8 cellular contexts compared by ENCODE assay signal in the genomic region with DNA sequence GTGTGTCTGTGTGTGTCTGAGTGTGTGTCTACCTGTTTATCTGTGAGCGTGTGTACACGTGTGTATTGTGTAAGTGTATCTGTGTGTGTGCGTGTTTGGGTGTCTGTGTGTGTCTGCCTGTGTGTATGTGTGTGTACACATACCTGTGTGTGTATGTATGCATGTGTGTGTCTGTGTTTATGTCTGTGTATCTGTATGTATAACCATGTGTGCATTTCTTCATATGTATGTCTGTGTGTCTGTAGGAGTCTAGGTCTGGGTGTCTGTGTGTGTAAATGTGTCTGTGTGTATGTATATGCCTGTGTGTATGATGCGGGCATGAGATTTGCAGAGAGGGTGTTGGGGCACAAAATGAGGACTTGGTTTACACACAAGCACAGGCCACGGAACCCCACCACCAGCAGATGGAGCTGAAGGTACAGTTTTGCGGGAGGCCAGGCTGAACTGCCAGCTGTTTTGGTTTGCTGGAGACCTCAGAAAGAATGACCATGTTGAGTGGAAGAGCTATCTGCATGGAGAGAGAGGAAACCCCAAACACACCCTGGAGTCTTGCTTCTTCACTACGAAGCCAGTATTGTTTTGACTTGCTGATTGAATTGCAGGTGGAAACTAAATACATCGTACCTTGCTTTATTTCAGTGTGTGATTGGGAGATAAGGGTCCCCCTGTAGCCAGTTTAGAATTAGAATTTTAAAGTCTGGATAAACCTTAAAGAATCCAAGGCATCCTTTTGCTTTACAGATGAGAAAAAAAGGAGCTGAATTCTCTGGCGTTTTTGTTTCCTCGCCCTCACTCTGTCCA.
DNase-seq lines count a peak whose midpoint lies in the region; ATAC-seq lines count a peak whose summit lies in the region.

No MANE protein-coding gene starts in this region.

- ATAC-seq in HG02642 (IDR thresholded peaks at IDR 0.05; ENCODE audit: poor library complexity, unreplicated experiment) (peak; percentile 63), left ventricle myocardium superior (peak; percentile 87), sciatic nerve (peak; percentile 93), GM21381 (IDR thresholded peaks at IDR 0.05; ENCODE audit: unreplicated experiment) (no peak)

- intact Hi-C loops in left ventricle myocardium superior (cut with micrococcal nuclease) (loop anchor here (5.0 kb wide), 1 partner anchor 155 kb away; no protein-coding TSS in a partner anchor), sciatic nerve (cut with DNase I) (loop anchor here (5.0 kb wide), 1 partner anchor 260 kb away; no protein-coding TSS in a partner anchor)

- DNase-seq in SKM-1 (lab: John Stamatoyannopoulos, UW; ENCODE audit: unreplicated experiment), result peak; percentile 15
- no peak for DNase-seq in SKM-1 treated with dmso at 0.1 percent for 144 hours (lab: John Stamatoyannopoulos, UW; ENCODE audit: unreplicated experiment)
- DNase-seq in NCI-H146 treated with DMSO at 0.1 percent for 48 hours (lab: John Stamatoyannopoulos, UW; ENCODE audit: unreplicated experiment), result peak; percentile 39
- peak; percentile 62 for DNase-seq in amniotic epithelial cell (ENCODE audit: low read depth)
- peak; percentile 75 for DNase-seq in left ventricle myocardium superior
- peak; percentile 88 for DNase-seq in sciatic nerve (ENCODE audit: low spot score)
